In genomic region chr11:11894486-11894885, GRCh38 we compare ENCODE assay signal across 22 cellular contexts. TPM values are rescaled to one million over a fixed set of nuclear protein-coding genes. Genes with fewer than 3 reads are reported as not detected.
DNase-seq lines count a peak whose midpoint lies in the region; ATAC-seq, FAIRE-seq and TF ChIP-seq lines count a peak whose summit lies in the region.
"Had no signal": no experiment of that assay in that cellular context is flagged by ENCODE, and none has a peak within 500 bp of the region (broad histone marks: within the 10 kb centered on the region; RNA-seq: fewer than 3 reads in every experiment).

No MANE protein-coding gene starts in this region.

- no peak overlapping the region for H2AFZ ChIP-seq in astrocyte (ENCODE audit: low read depth, low read length)

- DNase-seq in H54 (ENCODE audit: insufficient read length, low spot score) (no peak), astrocyte (ENCODE audit: low read depth) (peak; percentile 5), endodermal cell (no peak), osteocyte (ENCODE audit: extremely low spot score, unreplicated experiment) (no peak), NCI-H1092 (lab: John Stamatoyannopoulos, UW) (no peak)
- DNase-seq in stimulated activated CD4-positive, alpha-beta T cell treated with anti-CD3 and anti-CD28 coated beads, Interleukin-1b, Interleukin-23, amount 100 ng/mL, for 48 hours, result no peak
- DNase-seq: BE2C, DMS53, EL, GF-D8, NCI-H1105 treated with DMSO at 0.1 percent for 48 hours, NCI-H2081, NCI-H446, NCI-H526, OCI-M1 had no signal

- H3K9ac ChIP-seq in astrocyte (ENCODE audit: low read length) (no peak overlapping the region), endodermal cell (ENCODE audit: extremely low read depth, low read length, poor library complexity, severe bottlenecking) (no peak overlapping the region)
- H3K9ac ChIP-seq: KMS-11 had no signal

- peak overlapping the region; percentile 15 for H3K4me2 ChIP-seq in astrocyte (ENCODE audit: low read length)
- H3K4me2 ChIP-seq: A549, KMS-11 had no signal

- no CpG with 5 or more reads among the region's 1 CpG for WGBS in endodermal cell (ENCODE audit: insufficient coverage in 1 of 2, insufficient read length in 1 of 2), 2 experiments

- no peaks in the 10 kb centered on the region for H3K4me1 ChIP-seq in astrocyte (ENCODE audit: insufficient read depth, low read length)
- no peaks in the 10 kb centered on the region for H3K4me1 ChIP-seq in endodermal cell (ENCODE audit: control insufficient read depth, insufficient read depth, low read length)
- H3K4me1 ChIP-seq: BE2C, HAP-1 had no signal

- no peak for TF ChIP-seq POLR2A in H54 (IDR thresholded peaks at IDR 0.05; ENCODE audit: low read depth, low read length)

- H3K36me3 Mint-ChIP-seq in astrocyte (ENCODE audit: low read depth, unreplicated experiment), result peaks cover 8% of the 10 kb centered on the region
- peaks cover 12% of the 10 kb centered on the region for H3K36me3 Mint-ChIP-seq in endodermal cell (ENCODE audit: low read depth)
- H3K36me3 Mint-ChIP-seq in osteocyte (ENCODE audit: unreplicated experiment), result peaks cover 17% of the 10 kb centered on the region
- H3K36me3 Mint-ChIP-seq in activated T-helper 17 cell treated with anti-CD3 and anti-CD28 coated beads, Interleukin-2, amount 50 U/mL, for 72 hours (ENCODE audit: low read depth), result peaks cover 75% of the 10 kb centered on the region

- H3K27me3 ChIP-seq in astrocyte (ENCODE audit: insufficient read depth, low read length) (no peaks in the 10 kb centered on the region), endodermal cell (ENCODE audit: control insufficient read depth, insufficient read depth, low read length, poor library complexity, severe bottlenecking) (no peaks in the 10 kb centered on the region)
- H3K27me3 ChIP-seq: BE2C had no signal

- H3K27me3 Mint-ChIP-seq in astrocyte (ENCODE audit: low read depth, unreplicated experiment) (no peaks in the 10 kb centered on the region), endodermal cell (ENCODE audit: insufficient read depth) (no peaks in the 10 kb centered on the region), osteocyte (ENCODE audit: unreplicated experiment) (no peaks in the 10 kb centered on the region)
- H3K27me3 Mint-ChIP-seq in activated T-helper 17 cell treated with anti-CD3 and anti-CD28 coated beads, Interleukin-2, amount 50 U/mL, for 72 hours, result no peaks in the 10 kb centered on the region

- no peaks in the 10 kb centered on the region for H3K9me3 ChIP-seq in astrocyte (ENCODE audit: insufficient read depth, low read depth, low read length)
- H3K9me3 ChIP-seq in endodermal cell (ENCODE audit: control insufficient read depth, low read length), result no peaks in the 10 kb centered on the region
- H3K9me3 ChIP-seq: A549, BE2C, HAP-1 had no signal

- H3K27ac ChIP-seq in astrocyte (ENCODE audit: low read depth, low read length), result no peak overlapping the region
- no peak overlapping the region for H3K27ac ChIP-seq in endodermal cell (ENCODE audit: low read depth, low read length)
- H3K27ac ChIP-seq: A549, KMS-11 had no signal

- H3K9me3 Mint-ChIP-seq in astrocyte (ENCODE audit: unreplicated experiment), result no peaks in the 10 kb centered on the region
- no peaks in the 10 kb centered on the region for H3K9me3 Mint-ChIP-seq in endodermal cell
- no peaks in the 10 kb centered on the region for H3K9me3 Mint-ChIP-seq in osteocyte (ENCODE audit: unreplicated experiment)
- no peaks in the 10 kb centered on the region for H3K9me3 Mint-ChIP-seq in activated T-helper 17 cell treated with anti-CD3 and anti-CD28 coated beads, Interleukin-2, amount 50 U/mL, for 72 hours

- peaks cover 3% of the 10 kb centered on the region for H4K20me1 ChIP-seq in astrocyte (ENCODE audit: insufficient read depth, low read length)

- FAIRE-seq in H54 (lab: Jason Lieb, UNC) (peak; percentile 82), astrocyte (lab: Jason Lieb, UNC) (no peak)
- FAIRE-seq: A549, D721Med, HepG2 had no signal

- peaks cover 3% of the 10 kb centered on the region for H3K36me3 ChIP-seq in astrocyte (ENCODE audit: insufficient read depth, low read length)
- H3K36me3 ChIP-seq in endodermal cell (ENCODE audit: control insufficient read depth, insufficient read depth, low read length), result peaks cover 31% of the 10 kb centered on the region
- H3K36me3 ChIP-seq: BE2C had no signal

- no peak overlapping the region for H3K27ac Mint-ChIP-seq in astrocyte (ENCODE audit: unreplicated experiment)
- no peak overlapping the region for H3K27ac Mint-ChIP-seq in endodermal cell
- H3K27ac Mint-ChIP-seq in osteocyte (ENCODE audit: unreplicated experiment), result peak overlapping the region; percentile 73
- H3K27ac Mint-ChIP-seq in activated T-helper 17 cell treated with anti-CD3 and anti-CD28 coated beads, Interleukin-2, amount 50 U/mL, for 72 hours, result no peak overlapping the region

- H3K4me1 Mint-ChIP-seq in astrocyte (ENCODE audit: low read depth, unreplicated experiment) (peaks cover 1% of the 10 kb centered on the region), endodermal cell (no peaks in the 10 kb centered on the region), osteocyte (ENCODE audit: unreplicated experiment) (peaks cover 18% of the 10 kb centered on the region)
- peaks cover 6% of the 10 kb centered on the region for H3K4me1 Mint-ChIP-seq in activated T-helper 17 cell treated with anti-CD3 and anti-CD28 coated beads, Interleukin-2, amount 50 U/mL, for 72 hours

- H3K4me3 ChIP-seq in astrocyte (ENCODE audit: insufficient read depth, low read depth, low read length) (no peak overlapping the region), endodermal cell (ENCODE audit: low read length) (peak overlapping the region; percentile 42)
- H3K4me3 ChIP-seq: A549, HAP-1 had no signal

- no peak for ATAC-seq in activated T-helper 17 cell treated with anti-CD3 and anti-CD28 coated beads, Interleukin-2, amount 50 U/mL, for 72 hours (replicated peaks)
- ATAC-seq: A549, HepG2, Right ventricle myocardium inferior had no signal

- TF ChIP-seq CTCF in astrocyte (IDR thresholded peaks at IDR 0.05; ENCODE audit: insufficient read depth, low read depth, low read length) (no peak), endodermal cell (conservative IDR thresholded peaks at IDR 0.05) (no peak), osteocyte (IDR thresholded peaks at IDR 0.05) (no peak)

- H3K79me2 ChIP-seq in astrocyte (ENCODE audit: insufficient read depth, low read length), result no peaks in the 10 kb centered on the region

- H3K4me3 Mint-ChIP-seq in astrocyte (ENCODE audit: unreplicated experiment) (no peak overlapping the region), endodermal cell (no peak overlapping the region), osteocyte (ENCODE audit: unreplicated experiment) (no peak overlapping the region)
- no peak overlapping the region for H3K4me3 Mint-ChIP-seq in activated T-helper 17 cell treated with anti-CD3 and anti-CD28 coated beads, Interleukin-2, amount 50 U/mL, for 72 hours

RNA-seq across cellular contexts. Expression of gene USP47, which starts 52.7 kb away (rescaled TPM):
- total RNA-seq in astrocyte (49.5 and 53.0 TPM in 2 replicates), endodermal cell (10 to 100 TPM; 26.3 to 26.9 TPM), osteocyte (45.2 and 46.1 TPM in 2 replicates)
- polyA plus RNA-seq in endodermal cell (2013, experiment 1 of 2), result 43.5 TPM
- polyA plus RNA-seq in endodermal cell (2013, experiment 2 of 2), result 47.6 TPM
- 10 to 100 TPM; 37.1 to 58.2 TPM for total RNA-seq in activated T-helper 17 cell treated with anti-CD3 and anti-CD28 coated beads, Interleukin-2, amount 50 U/mL, for 72 hours
